Comparison of ENCODE assay signal across 34 cellular contexts in the genomic region with DNA sequence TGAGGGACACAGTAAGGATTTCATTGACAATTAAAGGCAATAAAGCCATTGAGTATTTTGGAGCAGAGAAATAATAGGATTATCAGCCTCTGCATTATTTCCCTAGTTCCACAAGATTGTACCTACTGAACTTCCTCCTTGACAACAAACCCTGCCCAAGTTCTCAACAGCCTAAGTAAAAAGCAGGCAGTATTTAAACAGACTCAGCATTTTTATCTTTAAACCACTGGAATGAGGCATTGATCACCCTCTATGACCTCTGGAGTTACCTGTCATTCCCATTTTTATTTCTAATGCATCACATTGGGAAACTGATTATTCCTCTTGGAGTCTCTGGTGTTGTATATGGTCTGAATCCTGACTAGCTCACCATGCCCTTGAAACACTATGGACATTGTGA.
"Had no signal": no experiment of that assay in that cellular context is flagged by ENCODE, and none has a peak within 500 bp of the region (broad histone marks: within the 10 kb centered on the region; RNA-seq: fewer than 3 reads in every experiment).

No MANE protein-coding gene starts in this region.

- DNase-seq: Karpas-422, Kasumi-1, MG63, MM.1S, MV-4-11, NCI-H1048, NCI-H1092, NCI-H1092 treated with DMSO at 0.1 percent for 48 hours, NCI-H1105, NCI-H1105 treated with DMSO at 0.1 percent for 48 hours, NCI-H1417, NCI-H1417 treated with DMSO at 0.1 percent for 48 hours, NCI-H1436, NCI-H1436 treated with DMSO at 0.1 percent for 48 hours, NCI-H146, NCI-H1694, NCI-H1694 treated with DMSO at 0.1 percent for 48 hours, NCI-H187, NCI-H187 treated with DMSO at 0.1 percent for 48 hours, NCI-H1930, NCI-H2029, NCI-H2029 treated with DMSO at 0.1 percent for 48 hours, NCI-H2081, NCI-H2081 treated with DMSO at 0.1 percent for 48 hours, NCI-H2107, NCI-H2171, NCI-H2171 treated with DMSO at 0.1 percent for 48 hours, NCI-H2227 treated with DMSO at 0.1 percent for 48 hours, NCI-H226, NCI-H345, NCI-H446, NCI-H446 treated with DMSO at 0.1 percent for 48 hours, NCI-H510A, NCI-H510A treated with DMSO at 0.1 percent for 48 hours had no signal

- H3K27me3 ChIP-seq: MG63 had no signal

- H3K4me3 ChIP-seq: MG63 had no signal

- H3K9me3 ChIP-seq: MG63 had no signal

- H3K36me3 ChIP-seq: MG63 had no signal
